1 cellular context compared by ENCODE assay signal in genomic region chr10:113493943-113494342, GRCh38.
TF ChIP-seq lines count a peak whose summit lies in the region.

No MANE protein-coding gene starts in this region.

TF ChIP-seq in SK-N-SH treated with all-trans-retinoic acid at 6 μM for 48 hours, 23 proteins besides CTCF, POLR2A, EP300 and RAD21 (continued from another document):
- TF ChIP-seq CREB5 (CRISPR knock-in tag; IDR thresholded peaks at IDR 0.05; ENCODE audit: low read depth) (no peak), PPARA (CRISPR knock-in tag; IDR thresholded peaks at IDR 0.05; ENCODE audit: borderline replicate concordance) (no peak), ZFP30 (CRISPR knock-in tag; IDR thresholded peaks at IDR 0.05) (no peak), PATZ1 (CRISPR knock-in tag; IDR thresholded peaks at IDR 0.05; ENCODE audit: borderline replicate concordance) (no peak), ISL1 (CRISPR knock-in tag; IDR thresholded peaks at IDR 0.05) (no peak), OSR1 (CRISPR knock-in tag; IDR thresholded peaks at IDR 0.05) (no peak), ZNF70 (CRISPR knock-in tag; IDR thresholded peaks at IDR 0.05) (no peak), ZNF565 (CRISPR knock-in tag; conservative IDR thresholded peaks at IDR 0.05; ENCODE audit: low read depth) (no peak), BACH2 (CRISPR knock-in tag; IDR thresholded peaks at IDR 0.05; ENCODE audit: borderline replicate concordance) (no peak), ESRRG (CRISPR knock-in tag; IDR thresholded peaks at IDR 0.05) (no peak), ARNTL (CRISPR knock-in tag; IDR thresholded peaks at IDR 0.05; ENCODE audit: borderline replicate concordance, low read depth) (no peak), TSHZ2 (CRISPR knock-in tag; IDR thresholded peaks at IDR 0.05) (no peak)
